In the genomic region with DNA sequence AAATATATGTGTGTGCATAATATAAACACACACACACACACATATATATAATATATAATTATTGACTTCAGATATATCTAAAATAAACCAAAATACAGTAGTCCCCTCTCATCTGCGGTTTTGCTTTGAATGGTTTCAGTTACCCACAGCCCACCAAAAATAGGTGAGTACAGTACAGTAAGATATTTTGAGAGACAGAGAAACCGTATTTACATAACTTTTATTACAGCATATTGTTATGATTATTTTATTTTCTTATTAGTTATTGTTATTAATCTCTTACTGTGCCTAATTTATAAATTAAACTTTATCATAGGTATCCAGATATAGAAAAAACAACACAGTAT, we compare ENCODE assay signal across 31 cellular contexts.
"Had no signal": no experiment of that assay in that cellular context is flagged by ENCODE, and none has a peak within 500 bp of the region (broad histone marks: within the 10 kb centered on the region; RNA-seq: fewer than 3 reads in every experiment).

No MANE protein-coding gene starts in this region.

- H3K4me1 ChIP-seq: body of pancreas, gastroesophageal sphincter had no signal

- H3K27me3 ChIP-seq: adrenal gland, body of pancreas, gastroesophageal sphincter had no signal

- H3K4me3 Mint-ChIP-seq: activated CD4-positive, alpha-beta memory T cell treated with anti-CD3 and anti-CD28 coated beads for 36 hours; activated CD4-positive, alpha-beta T cell treated with anti-CD3 and anti-CD28 coated beads for 36 hours; activated CD4-positive, alpha-beta T cell treated with anti-CD3 and anti-CD28 coated beads, Interleukin-2, amount 10 ng/mL, durations not matched to agents 24 days and 14 days; activated CD8-positive, alpha-beta memory T cell treated with anti-CD3 and anti-CD28 coated beads, Interleukin-2, amount 10 ng/mL, durations not matched to agents 7 days and 5 days; activated CD8-positive, alpha-beta T cell treated with anti-CD3 and anti-CD28 coated beads, Interleukin-2, amount 10 ng/mL, durations not matched to agents 7 days and 5 days; activated naive CD4-positive, alpha-beta T cell treated with anti-CD3 and anti-CD28 coated beads for 36 hours; activated naive CD4-positive, alpha-beta T cell treated with anti-CD3 and anti-CD28 coated beads, Interleukin-2, amount 50 U/mL, for 24 hours; activated naive CD8-positive, alpha-beta T cell treated with anti-CD3 and anti-CD28 coated beads for 36 hours; activated naive CD8-positive, alpha-beta T cell treated with anti-CD3 and anti-CD28 coated beads, Interleukin-2, amount 50 U/mL, for 24 hours; activated T-helper 1 cell treated with anti-CD3 and anti-CD28 coated beads, Interleukin-12 subunit alpha, Interleukin-12 subunit beta, Interleukin-2, Interleukin-4 antibody, amounts not matched to agents 30 ng/mL and 10 ng/mL and 1 ng/mL, durations not matched to agents 14 hours and 24 hours and 36 hours; T-helper 17 cell; T-helper 2 cell treated with Interferon-gamma antibody and Interleukin-4, amounts not matched to agents 5 μg/mL and 100 μg/mL, for 36 hours had no signal

- H3K4me3 ChIP-seq: adrenal gland, body of pancreas, gastroesophageal sphincter had no signal

- H3K36me3 Mint-ChIP-seq: activated CD4-positive, alpha-beta memory T cell treated with anti-CD3 and anti-CD28 coated beads for 36 hours; activated CD8-positive, alpha-beta memory T cell treated with anti-CD3 and anti-CD28 coated beads, Interleukin-2, amount 10 ng/mL, durations not matched to agents 7 days and 5 days; activated naive CD4-positive, alpha-beta T cell treated with anti-CD3 and anti-CD28 coated beads, Interleukin-2, amount 50 U/mL, for 24 hours; activated naive CD8-positive, alpha-beta T cell treated with anti-CD3 and anti-CD28 coated beads for 36 hours had no signal

- H3K27ac Mint-ChIP-seq: activated CD4-positive, alpha-beta memory T cell treated with anti-CD3 and anti-CD28 coated beads for 36 hours; activated CD4-positive, alpha-beta T cell treated with anti-CD3 and anti-CD28 coated beads for 36 hours; activated CD4-positive, alpha-beta T cell treated with anti-CD3 and anti-CD28 coated beads, Interleukin-2, amount 10 ng/mL, durations not matched to agents 24 days and 14 days; activated CD8-positive, alpha-beta memory T cell treated with anti-CD3 and anti-CD28 coated beads, Interleukin-2, amount 10 ng/mL, durations not matched to agents 7 days and 5 days; activated CD8-positive, alpha-beta T cell treated with anti-CD3 and anti-CD28 coated beads, Interleukin-2, amount 10 ng/mL, durations not matched to agents 7 days and 5 days; activated naive CD4-positive, alpha-beta T cell treated with anti-CD3 and anti-CD28 coated beads for 36 hours; activated naive CD4-positive, alpha-beta T cell treated with anti-CD3 and anti-CD28 coated beads, Interleukin-2, amount 50 U/mL, for 24 hours; activated naive CD8-positive, alpha-beta T cell treated with anti-CD3 and anti-CD28 coated beads for 36 hours; activated naive CD8-positive, alpha-beta T cell treated with anti-CD3 and anti-CD28 coated beads, Interleukin-2, amount 50 U/mL, for 24 hours; activated T-helper 1 cell treated with anti-CD3 and anti-CD28 coated beads, Interleukin-12 subunit alpha, Interleukin-12 subunit beta, Interleukin-2, Interleukin-4 antibody, amounts not matched to agents 30 ng/mL and 10 ng/mL and 1 ng/mL, durations not matched to agents 14 hours and 24 hours and 36 hours; activated T-helper 2 cell treated with anti-CD3 and anti-CD28 coated beads, Interferon-gamma antibody, Interleukin-2, Interleukin-4, amounts not matched to agents 10 μg/mL and 5 μg/mL and 100 μg/mL, durations not matched to agents 14 hours and 24 hours and 36 hours; T-helper 17 cell; T-helper 2 cell treated with Interferon-gamma antibody and Interleukin-4, amounts not matched to agents 5 μg/mL and 100 μg/mL, for 36 hours had no signal

- H3K4me1 Mint-ChIP-seq: activated CD4-positive, alpha-beta T cell treated with anti-CD3 and anti-CD28 coated beads for 36 hours; activated CD4-positive, alpha-beta T cell treated with anti-CD3 and anti-CD28 coated beads, Interleukin-2, amount 10 ng/mL, durations not matched to agents 24 days and 14 days; activated CD8-positive, alpha-beta memory T cell treated with anti-CD3 and anti-CD28 coated beads, Interleukin-2, amount 10 ng/mL, durations not matched to agents 7 days and 5 days; activated naive CD4-positive, alpha-beta T cell treated with anti-CD3 and anti-CD28 coated beads, Interleukin-2, amount 50 U/mL, for 24 hours; activated naive CD8-positive, alpha-beta T cell treated with anti-CD3 and anti-CD28 coated beads for 36 hours; activated naive CD8-positive, alpha-beta T cell treated with anti-CD3 and anti-CD28 coated beads, Interleukin-2, amount 50 U/mL, for 24 hours; T-helper 17 cell had no signal

- H3K27me3 Mint-ChIP-seq: activated CD4-positive, alpha-beta memory T cell treated with anti-CD3 and anti-CD28 coated beads for 36 hours; activated CD4-positive, alpha-beta T cell treated with anti-CD3 and anti-CD28 coated beads for 36 hours; activated CD4-positive, alpha-beta T cell treated with anti-CD3 and anti-CD28 coated beads, Interleukin-2, amount 10 ng/mL, durations not matched to agents 24 days and 14 days; activated CD8-positive, alpha-beta memory T cell treated with anti-CD3 and anti-CD28 coated beads, Interleukin-2, amount 10 ng/mL, durations not matched to agents 7 days and 5 days; activated naive CD4-positive, alpha-beta T cell treated with anti-CD3 and anti-CD28 coated beads, Interleukin-2, amount 50 U/mL, for 24 hours; activated naive CD8-positive, alpha-beta T cell treated with anti-CD3 and anti-CD28 coated beads for 36 hours; activated naive CD8-positive, alpha-beta T cell treated with anti-CD3 and anti-CD28 coated beads, Interleukin-2, amount 50 U/mL, for 24 hours; T-helper 17 cell had no signal

- H3K36me3 ChIP-seq: adrenal gland, gastroesophageal sphincter had no signal

- ATAC-seq: activated CD4-positive, alpha-beta T cell treated with anti-CD3 and anti-CD28 coated beads for 36 hours; activated CD8-positive, alpha-beta memory T cell treated with anti-CD3 and anti-CD28 coated beads, Interleukin-2, amount 10 ng/mL, durations not matched to agents 7 days and 5 days; activated CD8-positive, alpha-beta T cell treated with anti-CD3 and anti-CD28 coated beads, Interleukin-2, amount 10 ng/mL, durations not matched to agents 7 days and 5 days; activated naive CD8-positive, alpha-beta T cell treated with anti-CD3 and anti-CD28 coated beads, Interleukin-2, amount 50 U/mL, for 24 hours; body of pancreas; gastroesophageal sphincter; T-helper 17 cell had no signal

- H3K27ac ChIP-seq: adrenal gland, body of pancreas, gastroesophageal sphincter had no signal

- DNase-seq: activated CD4-positive, alpha-beta memory T cell treated with anti-CD3 and anti-CD28 coated beads for 36 hours; activated CD4-positive, alpha-beta T cell treated with anti-CD3 and anti-CD28 coated beads for 36 hours; activated CD4-positive, alpha-beta T cell treated with anti-CD3 and anti-CD28 coated beads, Interleukin-2, amount 10 ng/mL, durations not matched to agents 24 days and 14 days; activated CD4-positive, CD25-positive, alpha-beta regulatory T cell; activated CD4-positive, CD25-positive, alpha-beta regulatory T cell treated with anti-CD3 and anti-CD28 coated beads, Interleukin-2, amount 50 U/mL, for 72 hours; activated CD8-positive, alpha-beta memory T cell treated with anti-CD3 and anti-CD28 coated beads, Interleukin-2, amount 10 ng/mL, durations not matched to agents 7 days and 5 days; activated CD8-positive, alpha-beta memory T cell treated with anti-CD3 and anti-CD28 coated beads, Interleukin-2, amount 50 U/mL, for 4 hours; activated CD8-positive, alpha-beta T cell treated with anti-CD3 and anti-CD28 coated beads, Interleukin-2, amount 10 ng/mL, durations not matched to agents 7 days and 5 days; activated effector memory CD4-positive, alpha-beta T cell treated with anti-CD3 and anti-CD28 coated beads, Interleukin-2, amount 50 U/mL, for 16 hours; activated naive CD4-positive, alpha-beta T cell treated with anti-CD3 and anti-CD28 coated beads for 36 hours; activated naive CD8-positive, alpha-beta T cell treated with anti-CD3 and anti-CD28 coated beads for 36 hours; activated naive CD8-positive, alpha-beta T cell treated with anti-CD3 and anti-CD28 coated beads, Interleukin-2, amount 50 U/mL, for 24 hours; activated T-cell treated with anti-CD3 and anti-CD28 coated beads, Interleukin-2, amount 50 U/mL, for 1 hour; activated T-cell treated with anti-CD3 and anti-CD28 coated beads, Interleukin-2, amount 50 U/mL, for 48 hours; adrenal gland; amygdala; aorta; body of pancreas; caudate nucleus; cortex of kidney; dermis blood vessel endothelial cell; effector CD8-positive, alpha-beta T cell; foreskin melanocyte; T-helper 1 cell; T-helper 17 cell; T1000 had no signal

- H3K9me3 ChIP-seq: adrenal gland, body of pancreas, gastroesophageal sphincter had no signal

- H3K9me3 Mint-ChIP-seq: activated CD4-positive, alpha-beta T cell treated with anti-CD3 and anti-CD28 coated beads, Interleukin-2, amount 10 ng/mL, durations not matched to agents 24 days and 14 days; activated naive CD4-positive, alpha-beta T cell treated with anti-CD3 and anti-CD28 coated beads for 36 hours; activated naive CD8-positive, alpha-beta T cell treated with anti-CD3 and anti-CD28 coated beads for 36 hours; activated T-helper 2 cell treated with anti-CD3 and anti-CD28 coated beads, Interferon-gamma antibody, Interleukin-2, Interleukin-4, amounts not matched to agents 10 μg/mL and 5 μg/mL and 100 μg/mL, durations not matched to agents 14 hours and 24 hours and 36 hours; T-helper 2 cell treated with Interferon-gamma antibody and Interleukin-4, amounts not matched to agents 5 μg/mL and 100 μg/mL, for 36 hours had no signal
